Comparison of ENCODE assay signal across 23 cellular contexts in the genomic region with DNA sequence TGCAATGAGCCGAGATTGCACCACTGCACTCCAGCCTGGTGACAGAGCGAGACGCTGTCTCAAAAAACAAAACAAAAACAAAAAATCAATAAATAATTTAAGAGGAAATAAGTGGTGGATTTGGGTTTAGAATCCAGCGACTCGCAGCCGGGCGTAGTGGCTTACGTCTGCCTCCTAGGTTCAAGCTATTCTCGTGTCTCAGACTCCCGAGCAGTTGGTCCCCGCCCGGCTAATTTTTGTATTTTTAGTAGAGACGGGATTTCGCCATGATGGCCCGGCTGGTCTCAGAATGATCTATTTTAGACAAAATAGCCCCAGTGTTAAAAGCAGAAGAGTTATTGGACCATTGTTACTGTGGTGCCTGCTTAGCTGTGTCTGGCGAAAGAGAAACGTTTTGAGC.
"Had no signal": no experiment of that assay in that cellular context is flagged by ENCODE, and none has a peak within 500 bp of the region (broad histone marks: within the 10 kb centered on the region; RNA-seq: fewer than 3 reads in every experiment).

No MANE protein-coding gene starts in this region.

- H3K4me1 ChIP-seq: SJSA1 had no signal

- H3K27me3 ChIP-seq: MG63, SJSA1 had no signal

- H3K4me3 ChIP-seq: MG63, SJSA1, SK-N-MC had no signal

- FAIRE-seq: HepG2, RCC 7860 had no signal

- ATAC-seq: HepG2 had no signal

- DNase-seq: IMR-90, Karpas-422, KG1, MG63, NCI-H1092, NCI-H1105 treated with DMSO at 0.1 percent for 48 hours, NCI-H1417 treated with DMSO at 0.1 percent for 48 hours, NCI-H146, NCI-H1694 treated with DMSO at 0.1 percent for 48 hours, NCI-H1930, NCI-H2081, NCI-H2107, NCI-H2227 treated with DMSO at 0.1 percent for 48 hours, NCI-H510A, NCI-H524 treated with DMSO at 0.1 percent for 48 hours, NCI-H69, NCI-H774, RPMI8226, SIG-M5 had no signal

- H3K27ac ChIP-seq: SJSA1, SK-N-MC had no signal

- H3K9me3 ChIP-seq: MG63, SJSA1 had no signal
